In genomic region chr9:110933350-110934001, GRCh38 we compare ENCODE assay signal across 12 cellular contexts.
DNase-seq lines count a peak whose midpoint lies in the region; ATAC-seq, FAIRE-seq and TF ChIP-seq lines count a peak whose summit lies in the region.
"Had no signal": no experiment of that assay in that cellular context is flagged by ENCODE, and none has a peak within 500 bp of the region (broad histone marks: within the 10 kb centered on the region; RNA-seq: fewer than 3 reads in every experiment).

No MANE protein-coding gene starts in this region.

- H3K4me2 ChIP-seq in OCI-LY7 (ENCODE audit: low read length) = no peak overlapping the region

- H4K20me1 ChIP-seq in OCI-LY7 (ENCODE audit: insufficient read depth, low read length) = no peaks in the 10 kb centered on the region

- TF ChIP-seq POLR2A in gastrocnemius medialis (IDR thresholded peaks at IDR 0.05) = no peak

- in situ Hi-C loops in gastrocnemius medialis (cut with MboI; ENCODE audit: low sequenced_read_pairs in 4 of 4) = no loop called here

- H3K4me3 ChIP-seq in fibroblast of the aortic adventitia (ENCODE audit: low read depth, low read length) (no peak overlapping the region), gastrocnemius medialis (no peak overlapping the region), H7 (ENCODE audit: insufficient read depth, low read depth, low read length) (no peak overlapping the region), OCI-LY7 (ENCODE audit: low read depth, low read length, poor library complexity, severe bottlenecking) (no peak overlapping the region)

- no TSS peak for BruUV-seq in OCI-LY7 (replicated peaks; lab: Mats Ljungman, UMichigan)

- no peaks in the 10 kb centered on the region for H3K36me3 ChIP-seq in gastrocnemius medialis
- H3K36me3 ChIP-seq in H7 (replicated peaks; ENCODE audit: control insufficient read depth, insufficient read depth, low read length) = no peaks in the 10 kb centered on the region
- H3K36me3 ChIP-seq in OCI-LY7 (ENCODE audit: insufficient read depth, low read length) = no peaks in the 10 kb centered on the region

- no peaks in the 10 kb centered on the region for H3K79me2 ChIP-seq in OCI-LY7 (ENCODE audit: insufficient read depth, low read depth, low read length)

- H3K4me1 ChIP-seq in gastrocnemius medialis (no peaks in the 10 kb centered on the region), OCI-LY7 (ENCODE audit: insufficient read depth, low read length, poor library complexity, severe bottlenecking) (no peaks in the 10 kb centered on the region)

- ATAC-seq in GM18502 (IDR thresholded peaks at IDR 0.05; ENCODE audit: poor library complexity, unreplicated experiment) (peak; percentile 85), GM21515 (IDR thresholded peaks at IDR 0.05; ENCODE audit: unreplicated experiment) (peak; percentile 81), HG03354 (IDR thresholded peaks at IDR 0.05; ENCODE audit: poor library complexity, severe bottlenecking, unreplicated experiment) (peak; percentile 83), gastrocnemius medialis (no peak)
- ATAC-seq: activated CD8-positive, alpha-beta memory T cell treated with anti-CD3 and anti-CD28 coated beads, Interleukin-2, amount 10 ng/mL, durations not matched to agents 7 days and 5 days had no signal

- DNase-seq in fibroblast of the aortic adventitia (ENCODE audit: low read depth) = peak; percentile 45
- no peak for DNase-seq in gastrocnemius medialis
- no peak for DNase-seq in H7
- no peak for DNase-seq in OCI-LY7 (ENCODE audit: low spot score)
- DNase-seq in D721Med (ENCODE audit: insufficient read length, low spot score) = no peak
- DNase-seq: activated CD8-positive, alpha-beta memory T cell treated with anti-CD3 and anti-CD28 coated beads, Interleukin-2, amount 10 ng/mL, durations not matched to agents 7 days and 5 days; DMS79; NCI-H1417 had no signal

- H3K9me3 ChIP-seq in gastrocnemius medialis = no peaks in the 10 kb centered on the region
- no peaks in the 10 kb centered on the region for H3K9me3 ChIP-seq in OCI-LY7 (ENCODE audit: low read length)

- no peak overlapping the region for H2AFZ ChIP-seq in OCI-LY7 (ENCODE audit: low read length)

- H3K27me3 ChIP-seq in gastrocnemius medialis (no peaks in the 10 kb centered on the region), H7 (ENCODE audit: control insufficient read depth, insufficient read depth, low read length) (no peaks in the 10 kb centered on the region)

- TF ChIP-seq CTCF in fibroblast of the aortic adventitia (IDR thresholded peaks at IDR 0.05; ENCODE audit: insufficient read depth, low read length) = no peak
- TF ChIP-seq CTCF in gastrocnemius medialis (IDR thresholded peaks at IDR 0.05 in 4 of 5, conservative IDR thresholded peaks at IDR 0.05 in 1 of 5) = no peak
- TF ChIP-seq CTCF in OCI-LY7 (conservative IDR thresholded peaks at IDR 0.05; ENCODE audit: low read length) = no peak
- TF ChIP-seq CTCF in D721Med (IDR thresholded peaks at IDR 0.05; ENCODE audit: insufficient read depth, missing control alignments) = no peak

- H3K27ac ChIP-seq in gastrocnemius medialis (no peak overlapping the region), OCI-LY7 (ENCODE audit: low read depth, low read length, poor library complexity, severe bottlenecking) (no peak overlapping the region)

- intact Hi-C loops in gastrocnemius medialis (cut with DNase I; ENCODE audit: low total_unique reads) (no loop called here), OCI-LY7 (cut with micrococcal nuclease; ENCODE audit: unreplicated experiment) (no loop called here)

- FAIRE-seq in D721Med (lab: Jason Lieb, UNC) = no peak
- FAIRE-seq: colon had no signal

- POLR2A ChIA-PET in OCI-LY7 (lab: Charles Lee) = no interaction called here

- H3K9me2 ChIP-seq in OCI-LY7 (ENCODE audit: insufficient read depth, low read length) = no peaks in the 10 kb centered on the region

- CTCF ChIA-PET in OCI-LY7 (lab: Charles Lee; ENCODE audit: unreplicated experiment) = no interaction called here

Comparison
In these comparisons a context has a peak if more than half of its experiments do, and no peak if none do; other contexts are left out.
1. ATAC-seq: peak in GM18502 (single experiment), GM21515 (single experiment) and HG03354 (single experiment); none in gastrocnemius medialis (0 of 2).